ENCODE assay signal across 8 cellular contexts in genomic region chr17:64306850-64307463, GRCh38. TPM values are rescaled to one million over a fixed set of nuclear protein-coding genes. Genes with fewer than 3 reads are reported as not detected.
DNase-seq lines count a peak whose midpoint lies in the region; ATAC-seq, FAIRE-seq and TF ChIP-seq lines count a peak whose summit lies in the region.

No MANE protein-coding gene starts in this region.

- peak; percentile 3 for FAIRE-seq in frontal cortex (lab: Jason Lieb, UNC)

- peaks cover 5% of the 10 kb centered on the region for H3K79me1 ChIP-seq in trophoblast cell (ENCODE audit: low read length)

- no peak overlapping the region for H3K18ac ChIP-seq in trophoblast cell (ENCODE audit: low read length)

- H3K4me1 ChIP-seq in Peyer's patch = peaks cover 0 to 4% (median 0%) of the 10 kb centered on the region in 4 donors
- peaks cover 0 to 8% of the 10 kb centered on the region in 2 experiments for H3K4me1 ChIP-seq in trophoblast cell (ENCODE audit: control insufficient read depth in 1 of 2, insufficient read depth in 2 of 2, low read length in 2 of 2)

- no CpG with 5 or more reads among the region's 11 CpGs for WGBS in trophoblast cell (ENCODE audit: extremely low coverage, insufficient coverage, insufficient read length)

- in situ Hi-C loops in Caki2 (cut with HindIII; ENCODE audit: low pct_unique_long_range_greater_than_20kb, low sequenced_read_pairs) = no loop called here

- H3K4me3 Mint-ChIP-seq in type B pancreatic cell = no peak overlapping the region

- peak; percentile 43 for DNase-seq in Caki2 (ENCODE audit: low read depth)
- peak; percentile 53 for DNase-seq in HT1080 (ENCODE audit: low read depth)
- DNase-seq in Peyer's patch = peak; percentile 64 to 85 (median 68)
- DNase-seq in activated T-helper 1 cell treated with Interleukin-2 at 50 U/mL for 16 hours (ENCODE audit: low read depth) = peak; percentile 46
- peak; percentile 19 to 60 for DNase-seq in frontal cortex (ENCODE audit: low spot score in 2 of 2)
- peak; percentile 69 to 91 for DNase-seq in trophoblast cell
- DNase-seq in type B pancreatic cell (ENCODE audit: extremely low spot score, unreplicated experiment) = no peak

- no peak overlapping the region for H2BK5ac ChIP-seq in trophoblast cell (ENCODE audit: low read depth, low read length, poor library complexity)

- no peak overlapping the region for H4K91ac ChIP-seq in trophoblast cell (ENCODE audit: low read depth, low read length)

- no peak overlapping the region for H3K14ac ChIP-seq in trophoblast cell (ENCODE audit: low read length)

- no peak overlapping the region for H3K9ac ChIP-seq in trophoblast cell (ENCODE audit: low read length)

- no peak overlapping the region for H4K8ac ChIP-seq in trophoblast cell (ENCODE audit: low read depth, low read length)

- H3K4me2 ChIP-seq in trophoblast cell (ENCODE audit: low read length) = no peak overlapping the region

- TF ChIP-seq CTCF in Peyer's patch (IDR thresholded peaks at IDR 0.05) = peak; percentile 68 to 84 (median 78)
- peak; percentile 94 for TF ChIP-seq CTCF in type B pancreatic cell (conservative IDR thresholded peaks at IDR 0.05)

- H3K4me3 ChIP-seq in Peyer's patch = no peak overlapping the region
- H3K4me3 ChIP-seq in trophoblast cell (ENCODE audit: low read depth, low read length) = no peak overlapping the region

- no peak overlapping the region for H2AK5ac ChIP-seq in trophoblast cell (ENCODE audit: low read length)

- no peaks in the 10 kb centered on the region for H3K27me3 ChIP-seq in Peyer's patch
- H3K27me3 ChIP-seq in trophoblast cell (ENCODE audit: insufficient read depth, low read length) = no peaks in the 10 kb centered on the region

- TF ChIP-seq POLR2A in Peyer's patch (IDR thresholded peaks at IDR 0.05) = no peak

- no peak for ATAC-seq in HG02588 (IDR thresholded peaks at IDR 0.05; ENCODE audit: unreplicated experiment)

- H3K36me3 Mint-ChIP-seq in type B pancreatic cell = no peaks in the 10 kb centered on the region

- no peaks in the 10 kb centered on the region for H3K9me3 ChIP-seq in Peyer's patch
- no peaks in the 10 kb centered on the region for H3K9me3 ChIP-seq in trophoblast cell (ENCODE audit: insufficient read depth, low read depth, low read length)

- H2BK120ac ChIP-seq in trophoblast cell (ENCODE audit: insufficient read depth, low read length, poor library complexity) = no peak overlapping the region

- H3K79me2 ChIP-seq in trophoblast cell (ENCODE audit: control insufficient read depth, insufficient read depth, low read length, poor library complexity) = no peaks in the 10 kb centered on the region

- H2BK12ac ChIP-seq in trophoblast cell (ENCODE audit: low read length) = no peak overlapping the region

- no peak overlapping the region for H3K4ac ChIP-seq in trophoblast cell (ENCODE audit: low read depth, low read length)

- H3K4me1 Mint-ChIP-seq in type B pancreatic cell (ENCODE audit: unreplicated experiment) = peaks cover 4% of the 10 kb centered on the region

- no peak overlapping the region for H3K27ac Mint-ChIP-seq in type B pancreatic cell

- no peak overlapping the region for H4K12ac ChIP-seq in trophoblast cell (ENCODE audit: low read depth, low read length)

- H3K36me3 ChIP-seq in Peyer's patch = no peaks in the 10 kb centered on the region
- H3K36me3 ChIP-seq in trophoblast cell (ENCODE audit: control insufficient read depth in 1 of 2, insufficient read depth in 2 of 2, low read length in 2 of 2) = no peaks in the 10 kb centered on the region

- H2AFZ ChIP-seq in trophoblast cell (ENCODE audit: insufficient read depth, low read length, poor library complexity) = no peak overlapping the region

- H3K9me3 Mint-ChIP-seq in type B pancreatic cell = no peaks in the 10 kb centered on the region

- no peak overlapping the region for H3K27ac ChIP-seq in Peyer's patch
- no peak overlapping the region for H3K27ac ChIP-seq in trophoblast cell (ENCODE audit: low read depth, low read length)

- peaks cover 2% of the 10 kb centered on the region for H3K27me3 Mint-ChIP-seq in type B pancreatic cell

- no peak overlapping the region for H3K23ac ChIP-seq in trophoblast cell (ENCODE audit: low read length)

RNA-seq across cellular contexts. Expression of gene TEX2, which starts 43.9 kb away (rescaled TPM):
- 8.5 and 11.5 TPM in 2 replicates for total RNA-seq in Caki2 (2014; rRNA removed; shearing (Covaris generic); ENCODE audit: low replicate concordance)
- total RNA-seq in HT1080 (2014; rRNA removed; shearing (Covaris generic)) = 15.0 and 15.2 TPM in 2 replicates
- 11.8 and 14.0 TPM in 2 replicates for polyA plus RNA-seq in HT1080 (2015; cell fraction: cytosol; rRNA removed)
- polyA plus RNA-seq in HT1080 (2015; cell fraction: nucleus; rRNA removed) = 14.1 and 14.6 TPM in 2 replicates
- total RNA-seq in Peyer's patch = 10 to 100 TPM; 26.8 to 51.7 (median 44.9) TPM
- total RNA-seq in frontal cortex = 31.8 TPM
- polyA plus RNA-seq in trophoblast cell (2013) = 46.2 and 46.6 TPM in 2 replicates
- 20.4 and 23.3 TPM in 2 replicates for total RNA-seq in type B pancreatic cell (ENCODE audit: low replicate concordance)
